In genomic region chr1:61332196-61332753, GRCh38 we compare ENCODE assay signal across 9 cellular contexts.
A peak's percentile ranks its signal among the peaks of the same experiment; 100 is the strongest.
DNase-seq lines count a peak whose midpoint lies in the region; ATAC-seq and TF ChIP-seq lines count a peak whose summit lies in the region.
"Had no signal": no experiment of that assay in that cellular context is flagged by ENCODE, and none has a peak within 500 bp of the region (broad histone marks: within the 10 kb centered on the region; RNA-seq: fewer than 3 reads in every experiment).

No MANE protein-coding gene starts in this region.

- H3K27me3 ChIP-seq in left ventricle myocardium inferior (ENCODE audit: low read depth) (no peaks in the 10 kb centered on the region), right cardiac atrium (ENCODE audit: control insufficient read depth, insufficient read depth) (no peaks in the 10 kb centered on the region)
- H3K27me3 ChIP-seq: uterus had no signal

- H3K9me3 ChIP-seq in left ventricle myocardium inferior (replicated peaks) (no peaks in the 10 kb centered on the region), right cardiac atrium (ENCODE audit: control insufficient read depth, low read length) (no peaks in the 10 kb centered on the region)
- H3K9me3 ChIP-seq: uterus had no signal

- H3K4me1 ChIP-seq in left ventricle myocardium inferior (peaks cover 56% of the 10 kb centered on the region), right cardiac atrium (ENCODE audit: control insufficient read depth, insufficient read depth, low read length) (peaks cover 14% of the 10 kb centered on the region)
- H3K4me1 ChIP-seq: uterus had no signal

- intact Hi-C loops in left ventricle myocardium inferior (cut with micrococcal nuclease) (loop anchor here (10.0 kb wide), 1 partner anchor 247 kb away; the partner anchor contains the start of gene NFIA), right cardiac atrium (cut with DNase I) (loop anchor here in 3 of 4 donors (10.0 kb wide), 3 partner anchors 47 to 277 kb away; partner anchors contain the start of gene NFIA (in 2 of the 3))

- no peak overlapping the region for H3K4me3 ChIP-seq in left ventricle myocardium inferior
- no peak overlapping the region for H3K4me3 ChIP-seq in right cardiac atrium (ENCODE audit: low read length)
- H3K4me3 ChIP-seq: uterus had no signal

- H3K27ac ChIP-seq in left ventricle myocardium inferior (replicated peaks) (peak overlapping the region; percentile 22), right cardiac atrium (ENCODE audit: low read length) (no peak overlapping the region)
- H3K27ac ChIP-seq: uterus had no signal

- WGBS in right cardiac atrium = 56% methylated on average over 1 of the region's 1 CpG

- peaks cover 4% of the 10 kb centered on the region for H3K36me3 ChIP-seq in left ventricle myocardium inferior
- H3K36me3 ChIP-seq: uterus had no signal

- no peak for ATAC-seq in right cardiac atrium
- ATAC-seq in GM21717 (IDR thresholded peaks at IDR 0.05; ENCODE audit: unreplicated experiment) = peak; percentile 98
- ATAC-seq in HG03354 (IDR thresholded peaks at IDR 0.05; ENCODE audit: poor library complexity, severe bottlenecking, unreplicated experiment) = peak; percentile 98
- ATAC-seq in stimulated activated naive CD8-positive, alpha-beta T cell treated with anti-CD3 and anti-CD28 coated beads, Interleukin-15, Interleukin-2, amounts not matched to agents 100 U/mL and 50 U/mL, for 24 hours = peak; percentile 95

- no peak for TF ChIP-seq CTCF in left ventricle myocardium inferior (IDR thresholded peaks at IDR 0.05; ENCODE audit: borderline replicate concordance)

- DNase-seq in left ventricle myocardium inferior (no peak), right cardiac atrium (no peak), pons (ENCODE audit: low spot score) (no peak), Kasumi-1 (lab: John Stamatoyannopoulos, UW) (no peak), H4 (ENCODE audit: low spot score) (no peak)
- DNase-seq in stimulated activated naive CD8-positive, alpha-beta T cell treated with anti-CD3 and anti-CD28 coated beads, Interleukin-15, Interleukin-2, amounts not matched to agents 100 U/mL and 50 U/mL, for 24 hours = no peak
- DNase-seq: uterus had no signal

Comparison
In these comparisons a context has a peak if more than half of its experiments do, and no peak if none do; other contexts are left out.
1. ATAC-seq: peak in GM21717 (single experiment), HG03354 (single experiment) and stimulated activated naive CD8-positive, alpha-beta T cell treated with anti-CD3 and anti-CD28 coated beads, Interleukin-15, Interleukin-2, amounts not matched to agents 100 U/mL and 50 U/mL, for 24 hours (single experiment); none in right cardiac atrium (0 of 2).